ENCODE assay signal across 1 cellular context in genomic region chr19:40232479-40232878, GRCh38.
A peak's percentile ranks its signal among the peaks of the same experiment; 100 is the strongest.
TF ChIP-seq lines count a peak whose summit lies in the region.

No MANE protein-coding gene starts in this region.

TF ChIP-seq in K562, 482 proteins besides CTCF, POLR2A, EP300 and RAD21 (continued from another document and continues in another):
- TF ChIP-seq ZBTB26 (CRISPR knock-in tag; IDR thresholded peaks at IDR 0.05) (0 out of 2 replicates have a peak, but pooled peaks have one; percentile 11), POLR2G (IDR thresholded peaks at IDR 0.05; ENCODE audit: low read depth, low read length) (peak; percentile 51; the same call in 1 of the 2 replicates), MTF1 (CRISPR knock-in tag; IDR thresholded peaks at IDR 0.05; ENCODE audit: borderline replicate concordance) (no peak), SNAPC5 (CRISPR knock-in tag; IDR thresholded peaks at IDR 0.05) (no peak), KDM1A (IDR thresholded peaks at IDR 0.05) (peak in 1 of 2 experiments; percentile 73; a peak in 1 of 4 replicates), ZNF24 (IDR thresholded peaks at IDR 0.05) (peak; percentile 10; the same call in 1 of the 2 replicates), HSF4 (CRISPR knock-in tag; IDR thresholded peaks at IDR 0.05; ENCODE audit: borderline replicate concordance) (no peak), ZNF592 (IDR thresholded peaks at IDR 0.05) (0 out of 2 replicates have a peak, but pooled peaks have one; percentile 21), CGGBP1 (CRISPR knock-in tag; IDR thresholded peaks at IDR 0.05) (no peak), MXD1 (CRISPR knock-in tag; IDR thresholded peaks at IDR 0.05; ENCODE audit: borderline replicate concordance, poor library complexity, severe bottlenecking) (no peak), RAD51 (IDR thresholded peaks at IDR 0.05; ENCODE audit: borderline replicate concordance, low read depth) (no peak), RFX5 (IDR thresholded peaks at IDR 0.05; ENCODE audit: low read depth, low read length) (no peak), PHTF2 (CRISPR knock-in tag; IDR thresholded peaks at IDR 0.05) (no peak), VEZF1 (CRISPR knock-in tag; IDR thresholded peaks at IDR 0.05) (peak; percentile 45), SNIP1 (IDR thresholded peaks at IDR 0.05; ENCODE audit: low read depth) (no peak), MNT (conservative IDR thresholded peaks at IDR 0.05) (peak; percentile 54 to 60), GTF2B (IDR thresholded peaks at IDR 0.05; ENCODE audit: extremely low read depth, insufficient read length) (no peak), NBN (IDR thresholded peaks at IDR 0.05; ENCODE audit: low read depth) (no peak), ETV1 (tag; conservative IDR thresholded peaks at IDR 0.05; ENCODE audit: low read depth) (peak; percentile 51; the same call in 1 of the 2 replicates), MAX (CRISPR knock-in tag; IDR thresholded peaks at IDR 0.05) (peak; percentile 76), ATF7 (IDR thresholded peaks at IDR 0.05) (no peak), ZNF263 (CRISPR knock-in tag; IDR thresholded peaks at IDR 0.05; ENCODE audit: borderline replicate concordance) (peak; percentile 53; the same call in 1 of the 2 replicates), ZNF140 (CRISPR knock-in tag; IDR thresholded peaks at IDR 0.05) (no peak), HDAC1 (IDR thresholded peaks at IDR 0.05) (peak in 1 of 2 experiments; percentile 55; a peak in 1 of 4 replicates), MYNN (IDR thresholded peaks at IDR 0.05) (0 out of 2 replicates have a peak, but pooled peaks have one; percentile 49), MYNN (CRISPR knock-in tag; IDR thresholded peaks at IDR 0.05) (no peak), ZNF785 (CRISPR knock-in tag; IDR thresholded peaks at IDR 0.05) (no peak), FOXK2 (conservative IDR thresholded peaks at IDR 0.05 in 1 of 2, IDR thresholded peaks at IDR 0.05 in 1 of 2; ENCODE audit: low read depth in 2 of 2) (0 out of 4 replicates have a peak, but pooled peaks of 1 of the 2 experiments have one; percentile 27), CBX2 (IDR thresholded peaks at IDR 0.05; ENCODE audit: insufficient read depth, low read length, poor library complexity, severe bottlenecking) (no peak), ZNF184 (CRISPR knock-in tag; IDR thresholded peaks at IDR 0.05) (no peak), HLTF (IDR thresholded peaks at IDR 0.05) (no peak), ZHX1 (conservative IDR thresholded peaks at IDR 0.05; ENCODE audit: low read length) (no peak), ZBTB2 (IDR thresholded peaks at IDR 0.05) (0 out of 2 replicates have a peak, but pooled peaks have one; percentile 43), ZBTB7A (IDR thresholded peaks at IDR 0.05; ENCODE audit: borderline replicate concordance, control insufficient read depth, low read depth, low read length) (0 out of 2 replicates have a peak, but pooled peaks have one; percentile 8), GABPB2 (CRISPR knock-in tag; conservative IDR thresholded peaks at IDR 0.05) (no peak), RBM22 (IDR thresholded peaks at IDR 0.05; ENCODE audit: low read depth, low read length, poor library complexity, severe bottlenecking) (peak; percentile 79), USF1 (CRISPR knock-in tag; IDR thresholded peaks at IDR 0.05) (peak; percentile 31; the same call in 1 of the 2 replicates), DIDO1 (tag; IDR thresholded peaks at IDR 0.05; ENCODE audit: low read depth) (no peak), ZNF354B (CRISPR knock-in tag; IDR thresholded peaks at IDR 0.05) (no peak), CXXC5 (CRISPR knock-in tag; IDR thresholded peaks at IDR 0.05) (0 out of 2 replicates have a peak, but pooled peaks have one; percentile 18), MYC (IDR thresholded peaks at IDR 0.05; ENCODE audit: low read depth, low read length) (peak; percentile 39; the same call in 1 of the 2 replicates), MYC (CRISPR knock-in tag; IDR thresholded peaks at IDR 0.05; ENCODE audit: borderline replicate concordance, low read depth) (no peak), ELF2 (CRISPR knock-in tag; IDR thresholded peaks at IDR 0.05) (no peak), E2F1 (CRISPR knock-in tag; IDR thresholded peaks at IDR 0.05) (no peak), DPF2 (IDR thresholded peaks at IDR 0.05) (peak; percentile 26; the same call in 1 of the 2 replicates)
